23 cellular contexts compared by ENCODE assay signal in the genomic region with DNA sequence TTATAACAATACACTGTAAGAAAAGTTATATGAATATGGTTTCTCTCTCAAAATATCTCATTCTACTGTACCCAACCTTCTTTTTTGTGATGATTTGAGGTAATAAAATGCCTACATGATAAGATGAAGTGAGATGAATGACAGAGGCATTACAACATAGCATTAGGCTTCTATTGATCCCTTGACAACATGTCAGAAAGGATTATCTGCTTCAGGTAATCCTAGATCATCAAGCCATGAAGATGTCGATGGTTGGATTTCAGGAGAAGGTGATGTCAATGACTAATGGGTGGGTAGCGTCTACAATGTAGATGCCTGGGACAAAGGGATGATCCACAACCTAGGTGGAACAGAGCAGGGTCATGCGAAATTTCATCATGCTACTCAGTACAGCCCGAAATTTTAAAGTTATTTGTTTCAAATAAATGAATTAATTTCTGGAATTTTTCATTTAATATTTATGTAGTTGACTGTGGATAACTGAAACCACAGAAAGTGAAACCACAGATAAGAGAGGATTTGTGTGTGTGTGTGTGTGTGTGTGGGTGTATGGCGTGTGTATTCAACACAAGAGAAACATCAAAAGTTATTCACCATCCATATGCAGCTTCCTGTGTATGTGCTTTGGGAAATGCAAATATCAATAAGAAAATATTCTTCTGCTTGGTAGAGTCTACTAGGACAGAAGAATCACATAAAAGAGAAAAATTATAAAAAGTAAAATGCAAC.
A peak's percentile ranks its signal among the peaks of the same experiment; 100 is the strongest.
DNase-seq lines count a peak whose midpoint lies in the region; ATAC-seq, FAIRE-seq and TF ChIP-seq lines count a peak whose summit lies in the region.
"Had no signal": no experiment of that assay in that cellular context is flagged by ENCODE, and none has a peak within 500 bp of the region (broad histone marks: within the 10 kb centered on the region; RNA-seq: fewer than 3 reads in every experiment).

No MANE protein-coding gene starts in this region.

- H3K4me1 ChIP-seq in astrocyte (ENCODE audit: insufficient read depth, low read length), result no peaks in the 10 kb centered on the region
- H3K4me1 ChIP-seq in neuronal stem cell (ENCODE audit: control insufficient read depth in 2 of 2, insufficient read depth in 1 of 2, low read depth in 1 of 2, low read length in 2 of 2), result no peaks in the 10 kb centered on the region

- H3K79me2 ChIP-seq in astrocyte (ENCODE audit: insufficient read depth, low read length), result no peaks in the 10 kb centered on the region

- FAIRE-seq in astrocyte (lab: Jason Lieb, UNC), result no peak
- FAIRE-seq: D721Med had no signal

- no peaks in the 10 kb centered on the region for H3K27me3 Mint-ChIP-seq in astrocyte (ENCODE audit: low read depth, unreplicated experiment)
- H3K27me3 Mint-ChIP-seq in effector memory CD8-positive, alpha-beta T cell, result no peaks in the 10 kb centered on the region
- no peaks in the 10 kb centered on the region for H3K27me3 Mint-ChIP-seq in activated T-helper 17 cell treated with anti-CD3 and anti-CD28 coated beads, Interleukin-2, amount 50 U/mL, for 72 hours
- H3K27me3 Mint-ChIP-seq: B cell had no signal

- no peaks in the 10 kb centered on the region for H3K36me3 Mint-ChIP-seq in astrocyte (ENCODE audit: low read depth, unreplicated experiment)
- no peaks in the 10 kb centered on the region for H3K36me3 Mint-ChIP-seq in effector memory CD8-positive, alpha-beta T cell (ENCODE audit: insufficient read depth)
- H3K36me3 Mint-ChIP-seq in activated T-helper 17 cell treated with anti-CD3 and anti-CD28 coated beads, Interleukin-2, amount 50 U/mL, for 72 hours (ENCODE audit: low read depth), result no peaks in the 10 kb centered on the region
- H3K36me3 Mint-ChIP-seq: CD14-positive monocyte had no signal

- no peak overlapping the region for H2AK5ac ChIP-seq in neuronal stem cell (ENCODE audit: low read depth, low read length)

- H4K91ac ChIP-seq in neuronal stem cell (ENCODE audit: low read depth, low read length, poor library complexity), result no peak overlapping the region

- H3K4me3 ChIP-seq in AG10803 (ENCODE audit: low read length) (no peak overlapping the region), astrocyte (ENCODE audit: insufficient read depth, low read depth, low read length) (no peak overlapping the region), fibroblast of the aortic adventitia (ENCODE audit: low read depth, low read length) (no peak overlapping the region), neuronal stem cell (ENCODE audit: low read length in 2 of 2) (no peak overlapping the region)
- H3K4me3 ChIP-seq: GM23248, PC-9 had no signal

- no peaks in the 10 kb centered on the region for H4K20me1 ChIP-seq in astrocyte (ENCODE audit: insufficient read depth, low read length)

- H3K4me2 ChIP-seq in astrocyte (ENCODE audit: low read length) (no peak overlapping the region), neuronal stem cell (ENCODE audit: insufficient read depth, low read length, poor library complexity, severe bottlenecking) (no peak overlapping the region)
- H3K4me2 ChIP-seq: PC-9 had no signal

- no peak overlapping the region for H2BK5ac ChIP-seq in neuronal stem cell (ENCODE audit: low read length)

- H3K79me1 ChIP-seq in neuronal stem cell (ENCODE audit: low read depth, low read length), result no peaks in the 10 kb centered on the region

- no peaks in the 10 kb centered on the region for H3K9me3 Mint-ChIP-seq in astrocyte (ENCODE audit: unreplicated experiment)
- H3K9me3 Mint-ChIP-seq in effector memory CD8-positive, alpha-beta T cell, result peaks cover 0 to 7% of the 10 kb centered on the region in 2 donors
- H3K9me3 Mint-ChIP-seq in activated T-helper 17 cell treated with anti-CD3 and anti-CD28 coated beads, Interleukin-2, amount 50 U/mL, for 72 hours, result peaks cover 12% of the 10 kb centered on the region
- H3K9me3 Mint-ChIP-seq: H9, HFFc6 had no signal

- no peaks in the 10 kb centered on the region for H3K36me3 ChIP-seq in astrocyte (ENCODE audit: insufficient read depth, low read length)
- H3K36me3 ChIP-seq in neuronal stem cell (replicated peaks in 1 of 2; ENCODE audit: control insufficient read depth in 2 of 2, insufficient read depth in 2 of 2, low read length in 2 of 2), result no peaks in the 10 kb centered on the region

- peak; percentile 6 for DNase-seq in AG10803 (ENCODE audit: low read depth)
- peak; percentile 20 for DNase-seq in astrocyte (ENCODE audit: low read depth)
- DNase-seq in fibroblast of the aortic adventitia (ENCODE audit: low read depth), result peak; percentile 49
- DNase-seq in non-pigmented ciliary epithelial cell (ENCODE audit: low read depth), result peak; percentile 48
- no peak for DNase-seq in effector memory CD8-positive, alpha-beta T cell
- DNase-seq in neuronal stem cell (ENCODE audit: low spot score), result no peak
- no peak for DNase-seq in NCI-H187 (lab: John Stamatoyannopoulos, UW)
- DNase-seq: H9, HFFc6, Karpas-422, MV-4-11, NCI-H1105 treated with DMSO at 0.1 percent for 48 hours, NCI-H2081, NCI-H2171, NCI-H524 treated with DMSO at 0.1 percent for 48 hours, PC-9, SHP77 treated with DMSO at 0.1 percent for 48 hours had no signal

- H4K8ac ChIP-seq in neuronal stem cell (ENCODE audit: low read depth, low read length), result no peak overlapping the region

- H3K23ac ChIP-seq in neuronal stem cell (ENCODE audit: low read depth, low read length, poor library complexity), result no peak overlapping the region

- no peak overlapping the region for H3K4me3 Mint-ChIP-seq in astrocyte (ENCODE audit: unreplicated experiment)
- H3K4me3 Mint-ChIP-seq in effector memory CD8-positive, alpha-beta T cell, result no peak overlapping the region
- no peak overlapping the region for H3K4me3 Mint-ChIP-seq in activated T-helper 17 cell treated with anti-CD3 and anti-CD28 coated beads, Interleukin-2, amount 50 U/mL, for 72 hours
- H3K4me3 Mint-ChIP-seq: B cell, CD14-positive monocyte, H9, HFFc6 had no signal

- no peak for ATAC-seq in effector memory CD8-positive, alpha-beta T cell (replicated peaks)
- ATAC-seq in activated T-helper 17 cell treated with anti-CD3 and anti-CD28 coated beads, Interleukin-2, amount 50 U/mL, for 72 hours (replicated peaks), result no peak

- H2BK15ac ChIP-seq in neuronal stem cell (ENCODE audit: low read length), result no peak overlapping the region

- no CpG with 5 or more reads among the region's 5 CpGs for WGBS in neuronal stem cell (ENCODE audit: extremely low coverage in 2 of 2, insufficient read length in 2 of 2, insufficient replicate concordance in 1 of 2), 2 donors

- H3K4me1 Mint-ChIP-seq in astrocyte (ENCODE audit: low read depth, unreplicated experiment), result peaks cover 3% of the 10 kb centered on the region
- no peaks in the 10 kb centered on the region for H3K4me1 Mint-ChIP-seq in effector memory CD8-positive, alpha-beta T cell (ENCODE audit: low read depth in 2 of 2)
- no peaks in the 10 kb centered on the region for H3K4me1 Mint-ChIP-seq in activated T-helper 17 cell treated with anti-CD3 and anti-CD28 coated beads, Interleukin-2, amount 50 U/mL, for 72 hours
- H3K4me1 Mint-ChIP-seq: B cell, CD14-positive monocyte, H9 had no signal

- no peak overlapping the region for H3K14ac ChIP-seq in neuronal stem cell (ENCODE audit: low read length)

- no peak for TF ChIP-seq CTCF in AG10803 (conservative IDR thresholded peaks at IDR 0.05; ENCODE audit: low read length)
- TF ChIP-seq CTCF in astrocyte (IDR thresholded peaks at IDR 0.05; ENCODE audit: insufficient read depth, low read depth, low read length), result no peak
- TF ChIP-seq CTCF in fibroblast of the aortic adventitia (IDR thresholded peaks at IDR 0.05; ENCODE audit: insufficient read depth, low read length), result no peak

- no peak overlapping the region for H3K27ac Mint-ChIP-seq in astrocyte (ENCODE audit: unreplicated experiment)
- no peak overlapping the region for H3K27ac Mint-ChIP-seq in effector memory CD8-positive, alpha-beta T cell
- H3K27ac Mint-ChIP-seq in activated T-helper 17 cell treated with anti-CD3 and anti-CD28 coated beads, Interleukin-2, amount 50 U/mL, for 72 hours, result no peak overlapping the region
- H3K27ac Mint-ChIP-seq: B cell, CD14-positive monocyte, H9, HFFc6 had no signal

- H3K9ac ChIP-seq in astrocyte (ENCODE audit: low read length), result no peak overlapping the region
- no peak overlapping the region for H3K9ac ChIP-seq in neuronal stem cell (ENCODE audit: low read depth, low read length, poor library complexity)
- H3K9ac ChIP-seq: GM23248 had no signal

- H3K27me3 ChIP-seq in astrocyte (ENCODE audit: insufficient read depth, low read length), result no peaks in the 10 kb centered on the region
- H3K27me3 ChIP-seq in neuronal stem cell (ENCODE audit: control insufficient read depth in 3 of 3, insufficient read depth in 3 of 3, low read depth in 1 of 3, low read length in 3 of 3), result no peaks in the 10 kb centered on the region

- H3K18ac ChIP-seq in neuronal stem cell (ENCODE audit: low read length), result no peak overlapping the region

- H2BK120ac ChIP-seq in neuronal stem cell (ENCODE audit: low read depth, low read length), result no peak overlapping the region

- no peak overlapping the region for H2BK12ac ChIP-seq in neuronal stem cell (ENCODE audit: low read length)

- H2AFZ ChIP-seq in astrocyte (ENCODE audit: low read depth, low read length) (no peak overlapping the region), neuronal stem cell (ENCODE audit: low read length) (no peak overlapping the region)
- H2AFZ ChIP-seq: PC-9 had no signal

- no peak overlapping the region for H3K4ac ChIP-seq in neuronal stem cell (ENCODE audit: low read length)

- H3K27ac ChIP-seq in astrocyte (ENCODE audit: low read depth, low read length), result no peak overlapping the region
- H3K27ac ChIP-seq in neuronal stem cell (replicated peaks; ENCODE audit: low read length), result no peak overlapping the region
- H3K27ac ChIP-seq: GM23248, PC-9, RWPE1 had no signal

- H3K9me3 ChIP-seq in astrocyte (ENCODE audit: insufficient read depth, low read depth, low read length), result no peaks in the 10 kb centered on the region
- H3K9me3 ChIP-seq in neuronal stem cell (replicated peaks in 1 of 2; ENCODE audit: control insufficient read depth in 2 of 2, insufficient read depth in 1 of 2, low read depth in 1 of 2, low read length in 2 of 2), result no peaks in the 10 kb centered on the region

Comparison
In these comparisons a context has a peak if more than half of its experiments do, and no peak if none do; other contexts are left out.
1. DNase-seq: peak in AG10803 (single experiment), astrocyte (single experiment), fibroblast of the aortic adventitia (single experiment) and non-pigmented ciliary epithelial cell (single experiment); none in effector memory CD8-positive, alpha-beta T cell (0 of 3), neuronal stem cell (single experiment) and NCI-H187 (0 of 2).